Comparison of ENCODE assay signal across 14 cellular contexts in genomic region chr1:203597386-203598040, GRCh38. TPM values are rescaled to one million over a fixed set of nuclear protein-coding genes. Genes with fewer than 3 reads are reported as not detected.
A peak's percentile ranks its signal among the peaks of the same experiment; 100 is the strongest.
DNase-seq lines count a peak whose midpoint lies in the region; ATAC-seq, FAIRE-seq and TF ChIP-seq lines count a peak whose summit lies in the region.
"Had no signal": no experiment of that assay in that cellular context is flagged by ENCODE, and none has a peak within 500 bp of the region (broad histone marks: within the 10 kb centered on the region; RNA-seq: fewer than 3 reads in every experiment).

No MANE protein-coding gene starts in this region.

- ATAC-seq in HG03439 (IDR thresholded peaks at IDR 0.05; ENCODE audit: unreplicated experiment) = no peak

- no peaks in the 10 kb centered on the region for H3K27me3 Mint-ChIP-seq in activated T-cell treated with anti-CD3 and anti-CD28 coated beads, Interleukin-2, amount 50 U/mL, for 24 hours
- peaks cover 8% of the 10 kb centered on the region for H3K27me3 Mint-ChIP-seq in HFFc6 (ENCODE audit: insufficient read depth)
- H3K27me3 Mint-ChIP-seq: activated naive CD8-positive, alpha-beta T cell; CD4-positive, alpha-beta T cell had no signal

- H3K4me3 ChIP-seq in sigmoid colon = peak overlapping the region in 2 of 4 donors; percentile 17 to 19
- H3K4me3 ChIP-seq: colonic mucosa had no signal

- TF ChIP-seq CTCF in sigmoid colon (IDR thresholded peaks at IDR 0.05) = no peak
- TF ChIP-seq CTCF in HFFc6 (IDR thresholded peaks at IDR 0.05) = no peak

- H3K27ac Mint-ChIP-seq in activated T-cell treated with anti-CD3 and anti-CD28 coated beads, Interleukin-2, amount 50 U/mL, for 24 hours = no peak overlapping the region
- no peak overlapping the region for H3K27ac Mint-ChIP-seq in HFFc6
- H3K27ac Mint-ChIP-seq: activated naive CD8-positive, alpha-beta T cell; CD4-positive, alpha-beta T cell had no signal

- no peaks in the 10 kb centered on the region for H3K9me3 Mint-ChIP-seq in activated T-cell treated with anti-CD3 and anti-CD28 coated beads, Interleukin-2, amount 50 U/mL, for 24 hours
- no peaks in the 10 kb centered on the region for H3K9me3 Mint-ChIP-seq in HFFc6
- H3K9me3 Mint-ChIP-seq: CD4-positive, alpha-beta T cell had no signal

- no peak for TF ChIP-seq EP300 in sigmoid colon (IDR thresholded peaks at IDR 0.05)

- 78 to 79% methylated on average over 11 of the region's 11 CpGs for WGBS in sigmoid colon, 2 donors

- no peak for TF ChIP-seq POLR2A in sigmoid colon (IDR thresholded peaks at IDR 0.05)

- DNase-seq in NCI-H1092 (lab: John Stamatoyannopoulos, UW) (peak; percentile 21), amygdala (lab: John Stamatoyannopoulos, UW) (peak in 29 of 56 donors; percentile 7 to 77 (median 29)), inferior parietal cortex (ENCODE audit: extremely low spot score) (peak; percentile 42), sigmoid colon (peak; percentile 68), RCC 7860 (ENCODE audit: low spot score) (no peak), HFFc6 (no peak)
- no peak for DNase-seq in activated T-cell treated with anti-CD3 and anti-CD28 coated beads, Interleukin-2, amount 50 U/mL, for 24 hours
- DNase-seq: CD4-positive, alpha-beta T cell; colonic mucosa; MV-4-11; NCI-H526; substantia nigra had no signal

- FAIRE-seq in RCC 7860 (lab: Jason Lieb, UNC) = no peak

- no peaks in the 10 kb centered on the region for H3K27me3 ChIP-seq in sigmoid colon
- H3K27me3 ChIP-seq: colonic mucosa had no signal

- H3K4me1 ChIP-seq in sigmoid colon = peaks cover 0 to 51% (median 45%) of the 10 kb centered on the region in 4 donors
- H3K4me1 ChIP-seq: colonic mucosa had no signal

- H3K9me3 ChIP-seq in sigmoid colon = no peaks in the 10 kb centered on the region
- H3K9me3 ChIP-seq: colonic mucosa had no signal

- H3K36me3 Mint-ChIP-seq in activated T-cell treated with anti-CD3 and anti-CD28 coated beads, Interleukin-2, amount 50 U/mL, for 24 hours (ENCODE audit: low read depth) = no peaks in the 10 kb centered on the region
- no peaks in the 10 kb centered on the region for H3K36me3 Mint-ChIP-seq in HFFc6 (ENCODE audit: low read depth)
- H3K36me3 Mint-ChIP-seq: activated naive CD8-positive, alpha-beta T cell had no signal

- H3K4me3 Mint-ChIP-seq in activated T-cell treated with anti-CD3 and anti-CD28 coated beads, Interleukin-2, amount 50 U/mL, for 24 hours = no peak overlapping the region
- H3K4me3 Mint-ChIP-seq in HFFc6 = no peak overlapping the region
- H3K4me3 Mint-ChIP-seq: activated naive CD8-positive, alpha-beta T cell; CD4-positive, alpha-beta T cell had no signal

- H3K36me3 ChIP-seq in sigmoid colon = no peaks in the 10 kb centered on the region
- H3K36me3 ChIP-seq: colonic mucosa had no signal

- peaks cover 16% of the 10 kb centered on the region for H3K4me1 Mint-ChIP-seq in activated T-cell treated with anti-CD3 and anti-CD28 coated beads, Interleukin-2, amount 50 U/mL, for 24 hours (ENCODE audit: low read depth)
- H3K4me1 Mint-ChIP-seq in HFFc6 (ENCODE audit: low read depth) = peaks cover 38% of the 10 kb centered on the region

- H3K27ac ChIP-seq in sigmoid colon = peak overlapping the region; percentile 59 to 82 (median 75)
- H3K27ac ChIP-seq: colonic mucosa had no signal

- intact Hi-C loops in sigmoid colon (cut with DNase I) = loop anchor here (5.0 kb wide), 1 partner anchor 35 kb away; no protein-coding TSS in a partner anchor

RNA-seq across cellular contexts. Expression of gene ATP2B4, which starts 29.1 kb away (rescaled TPM):
- 100 to 1,000 TPM; 229 to 595 (median 347) TPM for total RNA-seq in sigmoid colon
- 10 to 100 TPM in 1 of 3 donors, 1 to 10 TPM in 2; 1.6 to 34.5 (median 4.2) TPM for polyA plus RNA-seq in sigmoid colon
- 100 to 1,000 TPM; 199 to 243 (median 221) TPM for total RNA-seq in HFFc6 (2021; fragmentation: NEBNext Ultra II Directional; extraction: Animal tissue kit (Norgen Biotek cat#: 25700))

Comparison
In these comparisons a context has a peak if more than half of its experiments do, and no peak if none do; other contexts are left out.
1. DNase-seq: peak in NCI-H1092 (single experiment), amygdala (29 of 56), inferior parietal cortex (single experiment) and sigmoid colon (single experiment); none in activated T-cell treated with anti-CD3 and anti-CD28 coated beads, Interleukin-2, amount 50 U/mL, for 24 hours (single experiment), RCC 7860 (single experiment) and HFFc6 (single experiment).